ENCODE assay signal across 8 cellular contexts in the genomic region with DNA sequence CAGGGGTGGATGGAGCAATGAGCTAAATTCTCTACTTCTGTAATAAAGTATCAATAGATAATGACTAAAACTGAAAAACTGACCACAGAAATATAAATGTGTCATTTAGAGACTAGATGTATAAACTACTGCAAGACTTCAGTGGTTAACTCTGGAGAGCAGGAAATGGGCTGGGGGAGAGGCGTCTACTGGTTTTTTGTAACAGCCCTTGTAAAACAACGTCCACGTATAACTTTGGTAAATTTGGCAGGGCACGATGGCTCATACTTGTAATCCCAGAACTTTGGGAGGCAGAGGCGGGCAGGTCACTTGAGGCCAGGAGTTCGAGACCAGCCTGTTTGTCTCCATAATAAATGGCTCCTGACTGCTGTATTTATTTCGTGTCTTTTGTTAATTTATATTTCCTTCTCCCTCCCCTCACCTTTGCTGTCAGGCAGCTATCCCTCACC. TPM values are rescaled to one million over a fixed set of nuclear protein-coding genes. Genes with fewer than 3 reads are reported as not detected.
DNase-seq lines count a peak whose midpoint lies in the region; ATAC-seq and TF ChIP-seq lines count a peak whose summit lies in the region.

No MANE protein-coding gene starts in this region.

- POLR2A ChIA-PET in activated CD8-positive, alpha-beta T cell treated with anti-CD3 and anti-CD28 coated beads for 36 hours (lab: Charles Lee): interaction anchor here (0.6 to 5.1 kb wide), 11 partner anchors 9 to 1207 kb away, joined by 3 to 30 read pairs (median 4); a partner anchor contains a TSS

- no peaks in the 10 kb centered on the region for H3K27me3 Mint-ChIP-seq in activated CD8-positive, alpha-beta T cell treated with anti-CD3 and anti-CD28 coated beads for 36 hours

- peaks cover 83% of the 10 kb centered on the region for H3K4me1 Mint-ChIP-seq in activated CD8-positive, alpha-beta T cell treated with anti-CD3 and anti-CD28 coated beads for 36 hours (ENCODE audit: low read depth)

- H3K4me1 ChIP-seq in prostate gland (replicated peaks): peaks cover 2% of the 10 kb centered on the region

- H3K9me3 ChIP-seq in prostate gland (no peaks in the 10 kb centered on the region), WERI-Rb-1 (ENCODE audit: severe bottlenecking) (no peaks in the 10 kb centered on the region)

- DNase-seq in AG09309 (ENCODE audit: low read depth) (peak; percentile 66), prostate gland (ENCODE audit: low spot score) (no peak), WERI-Rb-1 (no peak), anterior cingulate cortex (lab: John Stamatoyannopoulos, UW) (no peak), DMS79 treated with DMSO at 0.1 percent for 48 hours (lab: John Stamatoyannopoulos, UW) (no peak)
- DNase-seq in activated CD8-positive, alpha-beta T cell treated with anti-CD3 and anti-CD28 coated beads for 36 hours: peak; percentile 88

- TF ChIP-seq POLR2A in prostate gland (IDR thresholded peaks at IDR 0.05): no peak

- peak overlapping the region; percentile 98 for H3K27ac Mint-ChIP-seq in activated CD8-positive, alpha-beta T cell treated with anti-CD3 and anti-CD28 coated beads for 36 hours

- 26% methylated on average over 7 of the region's 7 CpGs for WGBS in prostate gland

- TF ChIP-seq CTCF in AG09309 (IDR thresholded peaks at IDR 0.05; ENCODE audit: control insufficient read depth, insufficient read depth, low read depth, low read length, missing control alignments) (no peak), prostate gland (IDR thresholded peaks at IDR 0.05) (no peak), WERI-Rb-1 (IDR thresholded peaks at IDR 0.05; ENCODE audit: low read depth, low read length) (no peak)
- TF ChIP-seq CTCF in activated CD8-positive, alpha-beta T cell treated with anti-CD3 and anti-CD28 coated beads for 36 hours (IDR thresholded peaks at IDR 0.05): no peak

- H3K27me3 ChIP-seq in prostate gland (replicated peaks; ENCODE audit: insufficient read depth) (no peaks in the 10 kb centered on the region), WERI-Rb-1 (ENCODE audit: insufficient read depth, low read depth, severe bottlenecking) (no peaks in the 10 kb centered on the region)

- peaks cover 7% of the 10 kb centered on the region for H3K9me3 Mint-ChIP-seq in activated CD8-positive, alpha-beta T cell treated with anti-CD3 and anti-CD28 coated beads for 36 hours

- H3K27ac ChIP-seq in prostate gland (peak overlapping the region; percentile 41 to 54), WERI-Rb-1 (no peak overlapping the region)

- intact Hi-C loops in activated CD8-positive, alpha-beta T cell treated with anti-CD3 and anti-CD28 coated beads for 36 hours (cut with micrococcal nuclease): loop anchor here (5.0 kb wide), 1 partner anchor 35 kb away; no protein-coding TSS in a partner anchor
- intact Hi-C loops in prostate gland (cut with DNase I): no loop called here

- H3K36me3 ChIP-seq in prostate gland (no peaks in the 10 kb centered on the region), WERI-Rb-1 (no peaks in the 10 kb centered on the region)

- H3K4me3 ChIP-seq in AG09309 (ENCODE audit: control insufficient read depth, low read depth, low read length) (no peak overlapping the region), prostate gland (no peak overlapping the region), WERI-Rb-1 (ENCODE audit: low read depth, low read length) (no peak overlapping the region)

- H3K4me3 Mint-ChIP-seq in activated CD8-positive, alpha-beta T cell treated with anti-CD3 and anti-CD28 coated beads for 36 hours: peak overlapping the region; percentile 59

- CTCF ChIA-PET in activated CD8-positive, alpha-beta T cell treated with anti-CD3 and anti-CD28 coated beads for 36 hours (lab: Charles Lee): interaction anchor here (1.0 to 1.9 kb wide), 5 partner anchors 10 to 61 kb away, joined by 3 to 7 read pairs (median 4); no protein-coding TSS in a partner anchor

- ATAC-seq in GM19438 (IDR thresholded peaks at IDR 0.05; ENCODE audit: low read depth, unreplicated experiment): peak; percentile 50
- ATAC-seq in HG03457 (IDR thresholded peaks at IDR 0.05; ENCODE audit: unreplicated experiment): peak; percentile 42
- ATAC-seq in activated CD8-positive, alpha-beta T cell treated with anti-CD3 and anti-CD28 coated beads for 36 hours: peak; percentile 57

- peaks cover 66% of the 10 kb centered on the region for H3K36me3 Mint-ChIP-seq in activated CD8-positive, alpha-beta T cell treated with anti-CD3 and anti-CD28 coated beads for 36 hours (ENCODE audit: low read depth)

RNA-seq across cellular contexts. Expression of a gene that starts 12.5 kb away (rescaled TPM):
- 100 to 1,000 TPM; 122 to 125 TPM for total RNA-seq in activated CD8-positive, alpha-beta T cell treated with anti-CD3 and anti-CD28 coated beads for 36 hours
- total RNA-seq in prostate gland: 10 to 100 TPM; 27.6 to 50.6 TPM

RNA-seq across cellular contexts. Expression of a gene that starts 41.8 kb away (rescaled TPM):
- 10 to 100 TPM; 10.5 to 13.2 TPM for total RNA-seq in activated CD8-positive, alpha-beta T cell treated with anti-CD3 and anti-CD28 coated beads for 36 hours
- total RNA-seq in prostate gland: 10 to 100 TPM; 15.5 to 34.1 TPM

RNA-seq across cellular contexts. Expression of a gene that starts 41.9 kb away (rescaled TPM):
- total RNA-seq in activated CD8-positive, alpha-beta T cell treated with anti-CD3 and anti-CD28 coated beads for 36 hours: 10 to 100 TPM; 14.0 to 17.5 TPM
- 10 to 100 TPM; 13.0 to 15.3 TPM for total RNA-seq in prostate gland

Comparison
In these comparisons a context has a peak if more than half of its experiments do, and no peak if none do; other contexts are left out.
1. DNase-seq: peak in AG09309 (single experiment) and activated CD8-positive, alpha-beta T cell treated with anti-CD3 and anti-CD28 coated beads for 36 hours (single experiment); none in prostate gland (single experiment), WERI-Rb-1 (single experiment), anterior cingulate cortex (0 of 58) and DMS79 treated with DMSO at 0.1 percent for 48 hours (single experiment).
2. Peak in every context shown above with its lines, with median percentiles within 50 percentile points of each other: ATAC-seq.